Comparison of ENCODE assay signal across 19 cellular contexts in genomic region chr12:53011889-53012288, GRCh38. TPM values are rescaled to one million over a fixed set of nuclear protein-coding genes. Genes with fewer than 3 reads are reported as not detected.
DNase-seq lines count a peak whose midpoint lies in the region; ATAC-seq, FAIRE-seq and TF ChIP-seq lines count a peak whose summit lies in the region.
"Had no signal": no experiment of that assay in that cellular context is flagged by ENCODE, and none has a peak within 500 bp of the region (broad histone marks: within the 10 kb centered on the region; RNA-seq: fewer than 3 reads in every experiment).

No MANE protein-coding gene starts in this region.

- peaks cover 92% of the 10 kb centered on the region for H4K20me1 ChIP-seq in HepG2 (ENCODE audit: insufficient read depth, low read length)

- TF ChIP-seq CTCF in natural killer cell (IDR thresholded peaks at IDR 0.05) (no peak), Panc1 (IDR thresholded peaks at IDR 0.05) (no peak), HepG2 (CRISPR knock-in tag; IDR thresholded peaks at IDR 0.05) (no peak), thyroid gland (IDR thresholded peaks at IDR 0.05) (no peak), CD14-positive monocyte (IDR thresholded peaks at IDR 0.05) (no peak), Peyer's patch (IDR thresholded peaks at IDR 0.05) (no peak)

- peak overlapping the region in 1 of 2 donors; percentile 33 for H3K27ac Mint-ChIP-seq in natural killer cell treated with Interleukin-12 subunit alpha and Interleukin-12 subunit beta and Interleukin-15 and Interleukin-18, amount 100 ng/mL, for 72 hours
- H3K27ac Mint-ChIP-seq in natural killer cell: peak overlapping the region in 1 of 2 donors; percentile 63
- H3K27ac Mint-ChIP-seq in CD14-positive monocyte: no peak overlapping the region

- ATAC-seq in natural killer cell treated with Interleukin-12 subunit alpha and Interleukin-12 subunit beta and Interleukin-15 and Interleukin-18, amount 100 ng/mL, for 72 hours: no peak
- ATAC-seq in natural killer cell: no peak
- no peak for ATAC-seq in Panc1
- ATAC-seq in HepG2: peak; percentile 66
- ATAC-seq: effector memory CD8-positive, alpha-beta T cell had no signal

- H2AFZ ChIP-seq in HepG2 (ENCODE audit: low read length): no peak overlapping the region

- CTCF ChIA-PET in Panc1 (lab: Charles Lee) (no interaction called here), HepG2 (lab: Yijun Ruan, JAX; ENCODE audit: low intra/inter-chr PET ratio, low total read pairs) (no interaction called here)

- FAIRE-seq in HepG2 (lab: Jason Lieb, UNC): peak; percentile 68
- FAIRE-seq: D721Med had no signal

- intact Hi-C loops in natural killer cell (cut with micrococcal nuclease) (no loop called here), Panc1 (cut with micrococcal nuclease; ENCODE audit: unreplicated experiment) (no loop called here), HepG2 (cut with micrococcal nuclease; ENCODE audit: unreplicated experiment) (no loop called here), thyroid gland (cut with DNase I) (no loop called here), CD14-positive monocyte (cut with micrococcal nuclease) (no loop called here)

- peaks cover 36 to 46% of the 10 kb centered on the region in 2 donors for H3K4me1 Mint-ChIP-seq in natural killer cell treated with Interleukin-12 subunit alpha and Interleukin-12 subunit beta and Interleukin-15 and Interleukin-18, amount 100 ng/mL, for 72 hours (ENCODE audit: low read depth in 2 of 2)
- H3K4me1 Mint-ChIP-seq in natural killer cell (peaks cover 46 to 57% of the 10 kb centered on the region in 2 donors), CD14-positive monocyte (peaks cover 22% of the 10 kb centered on the region)

- WGBS in HepG2 (ENCODE audit: low lambda C conversion rate): 36% methylated on average over 3 of the region's 3 CpGs
- WGBS in thyroid gland, 2 donors: 46 to 56% methylated on average over 3 of the region's 3 CpGs

- no TSS peak for BruUV-seq in Panc1 (replicated peaks; lab: Mats Ljungman, UMichigan)
- BruUV-seq in HepG2 (replicated peaks; lab: Mats Ljungman, UMichigan): no TSS peak

- H3K27me3 ChIP-seq in Panc1 (ENCODE audit: control insufficient read depth, insufficient read depth, low read length) (no peaks in the 10 kb centered on the region), HepG2 (ENCODE audit: control insufficient read depth in 1 of 2, insufficient read depth in 2 of 2, low read length in 2 of 2) (no peaks in the 10 kb centered on the region; a peak in 1 of 5 replicates), thyroid gland (no peaks in the 10 kb centered on the region), Peyer's patch (no peaks in the 10 kb centered on the region)
- H3K27me3 ChIP-seq: suprapubic skin had no signal

- H3K9me3 ChIP-seq in Panc1 (ENCODE audit: control insufficient read depth, insufficient read depth, low read depth, low read length) (no peaks in the 10 kb centered on the region), HepG2 (ENCODE audit: low read length) (no peaks in the 10 kb centered on the region), thyroid gland (no peaks in the 10 kb centered on the region), Peyer's patch (no peaks in the 10 kb centered on the region)
- H3K9me3 ChIP-seq: suprapubic skin had no signal

- H3K4me3 ChIP-seq in Panc1 (ENCODE audit: low read depth in 2 of 2, low read length in 2 of 2) (no peak overlapping the region), HepG2 (replicated peaks in 1 of 3; ENCODE audit: insufficient read depth in 1 of 3, low read depth in 2 of 3, low read length in 3 of 3) (peak overlapping the region in 2 of 3 experiments; percentile 15 to 44; a peak in 3 of 6 replicates), thyroid gland (replicated peaks in 1 of 3) (no peak overlapping the region), Peyer's patch (no peak overlapping the region)
- H3K4me3 ChIP-seq: suprapubic skin had no signal

- H3K4me2 ChIP-seq in HepG2 (ENCODE audit: low read depth, low read length): peak overlapping the region; percentile 81

- H3K27ac ChIP-seq in Panc1 (ENCODE audit: low read length) (0 out of 2 replicates have a peak overlapping the region, but pooled peaks have one; percentile 35), HepG2 (ENCODE audit: extremely low read length, insufficient read depth, low read length) (peak overlapping the region; percentile 63), thyroid gland (peak overlapping the region in 2 of 3 donors; percentile 1 to 40), Peyer's patch (no peak overlapping the region)
- H3K27ac ChIP-seq: suprapubic skin had no signal

- in situ Hi-C loops in Panc1 (cut with HindIII; ENCODE audit: low pct_unique_long_range_greater_than_20kb, low sequenced_read_pairs): no loop called here
- in situ Hi-C loops in HepG2 (cut with HindIII; ENCODE audit: extremely low pct_ligation_motif_present, low pct_unique_long_range_greater_than_20kb): no loop called here

- H3K4me3 Mint-ChIP-seq in natural killer cell treated with Interleukin-12 subunit alpha and Interleukin-12 subunit beta and Interleukin-15 and Interleukin-18, amount 100 ng/mL, for 72 hours: peak overlapping the region; percentile 23
- H3K4me3 Mint-ChIP-seq in natural killer cell (no peak overlapping the region), CD14-positive monocyte (no peak overlapping the region)
- H3K4me3 Mint-ChIP-seq: effector memory CD8-positive, alpha-beta T cell had no signal

- TF ChIP-seq EP300 in HepG2 (IDR thresholded peaks at IDR 0.05; ENCODE audit: low read depth in 2 of 2, low read length in 2 of 2) (peak in 1 of 2 experiments; percentile 36; a peak in 1 of 4 replicates), HepG2 (CRISPR knock-in tag; IDR thresholded peaks at IDR 0.05; ENCODE audit: borderline replicate concordance) (no peak)

- H3K36me3 Mint-ChIP-seq in natural killer cell treated with Interleukin-12 subunit alpha and Interleukin-12 subunit beta and Interleukin-15 and Interleukin-18, amount 100 ng/mL, for 72 hours: peaks cover 20% of the 10 kb centered on the region
- H3K36me3 Mint-ChIP-seq in natural killer cell (peaks cover under 1% of the 10 kb centered on the region), CD14-positive monocyte (peaks cover 21 to 40% of the 10 kb centered on the region in 2 donors)

- H3K36me3 ChIP-seq in Panc1 (ENCODE audit: control insufficient read depth, insufficient read depth, low read length) (peaks cover 31% of the 10 kb centered on the region), HepG2 (replicated peaks in 1 of 2; ENCODE audit: control insufficient read depth in 1 of 2, insufficient read depth in 2 of 2, low read length in 2 of 2) (peaks cover 1 to 49% of the 10 kb centered on the region in 2 experiments; a peak in 4 of 5 replicates), thyroid gland (peaks cover 3 to 4% of the 10 kb centered on the region in 2 donors), Peyer's patch (peaks cover 0 to 9% (median 0%) of the 10 kb centered on the region in 3 donors)

- DNase-seq in natural killer cell treated with Interleukin-12 subunit alpha and Interleukin-12 subunit beta and Interleukin-15 and Interleukin-18, amount 100 ng/mL, for 72 hours (ENCODE audit: low spot score): no peak
- DNase-seq in natural killer cell (no peak), Panc1 (ENCODE audit: low read depth, low spot score) (no peak), HepG2 (ENCODE audit: low spot score) (peak; percentile 80), thyroid gland (no peak), dedifferentiated amniotic fluid mesenchymal stem cell (ENCODE audit: extremely low spot score) (no peak), CD14-positive monocyte (ENCODE audit: low spot score) (no peak), Peyer's patch (no peak)
- DNase-seq: effector memory CD8-positive, alpha-beta T cell; GF-D8; hippocampal formation; kidney glomerular epithelial cell; NCI-H1694 treated with DMSO at 0.1 percent for 48 hours; NCI-H446; SHP77 treated with DMSO at 0.1 percent for 48 hours; stimulated activated CD4-positive, alpha-beta T cell treated with anti-CD3 and anti-CD28 coated beads, Interleukin-2, amount 100 ng/mL, for 24 hours; T-helper 2 cell had no signal

- H3K9me3 Mint-ChIP-seq in natural killer cell treated with Interleukin-12 subunit alpha and Interleukin-12 subunit beta and Interleukin-15 and Interleukin-18, amount 100 ng/mL, for 72 hours: no peaks in the 10 kb centered on the region
- H3K9me3 Mint-ChIP-seq in natural killer cell (no peaks in the 10 kb centered on the region), CD14-positive monocyte (no peaks in the 10 kb centered on the region)
- H3K9me3 Mint-ChIP-seq: effector memory CD8-positive, alpha-beta T cell had no signal

- POLR2A ChIA-PET in Panc1 (lab: Charles Lee): interaction anchor here (0.6 kb wide), 2 partner anchors 9 to 36 kb away, joined by 8 to 11 read pairs; no protein-coding TSS in a partner anchor
- POLR2A ChIA-PET in HepG2 (lab: Yijun Ruan, JAX): interaction anchor here (1.2 to 2.9 kb wide), 2 partner anchors 20 to 91 kb away, joined by 3 to 13 read pairs; partner anchors contain the start of gene SOAT2

- H3K79me2 ChIP-seq in HepG2 (ENCODE audit: insufficient read depth, low read length): peaks cover 96% of the 10 kb centered on the region

- TF ChIP-seq POLR2A in HepG2 (IDR thresholded peaks at IDR 0.05; ENCODE audit: insufficient read depth in 1 of 2, low read depth in 2 of 2, low read length in 2 of 2) (no peak), thyroid gland (IDR thresholded peaks at IDR 0.05) (no peak), Peyer's patch (IDR thresholded peaks at IDR 0.05) (no peak)

- H3K27me3 Mint-ChIP-seq in natural killer cell treated with Interleukin-12 subunit alpha and Interleukin-12 subunit beta and Interleukin-15 and Interleukin-18, amount 100 ng/mL, for 72 hours: no peaks in the 10 kb centered on the region
- H3K27me3 Mint-ChIP-seq in natural killer cell (ENCODE audit: low read depth in 2 of 2) (no peaks in the 10 kb centered on the region), CD14-positive monocyte (ENCODE audit: low read depth in 3 of 3) (peaks cover 0 to 1% (median 0%) of the 10 kb centered on the region in 3 donors)
- H3K27me3 Mint-ChIP-seq: effector memory CD8-positive, alpha-beta T cell had no signal

- H3K4me1 ChIP-seq in Panc1 (ENCODE audit: control insufficient read depth, insufficient read depth, low read length): peaks cover 28% of the 10 kb centered on the region
- H3K4me1 ChIP-seq in HepG2 (ENCODE audit: insufficient read depth, low read length): peaks cover 80% of the 10 kb centered on the region
- H3K4me1 ChIP-seq in thyroid gland: peaks cover 45 to 52% of the 10 kb centered on the region in 2 donors
- H3K4me1 ChIP-seq in Peyer's patch: peaks cover 0 to 45% (median 22%) of the 10 kb centered on the region in 4 donors

- peak overlapping the region; percentile 35; the same call in 1 of the 2 replicates for H3K9ac ChIP-seq in HepG2 (ENCODE audit: insufficient read depth, low read depth, low read length)

- no peak for TF ChIP-seq RAD21 in HepG2 (CRISPR knock-in tag; IDR thresholded peaks at IDR 0.05)

RNA-seq across cellular contexts. Expression of gene EIF4B, which starts 5.6 kb away (rescaled TPM):
- total RNA-seq in natural killer cell treated with Interleukin-12 subunit alpha and Interleukin-12 subunit beta and Interleukin-15 and Interleukin-18, amount 100 ng/mL, for 72 hours: 100 to 1,000 TPM; 340 to 372 TPM
- total RNA-seq in natural killer cell (100 to 1,000 TPM; 505 to 537 (median 518) TPM), Panc1 (2021; ENCODE audit: unreplicated experiment) (351 TPM), HepG2 (2016; rRNA removed; fragmentation: Illumina TruSeq; extraction: Trizol) (548 and 779 TPM in 2 replicates), thyroid gland (100 to 1,000 TPM; 428 to 704 (median 567) TPM), Peyer's patch (100 to 1,000 TPM; 234 to 531 (median 250) TPM)
- polyA plus RNA-seq in Panc1 (2012; ENCODE audit: insufficient read length): 242 TPM
- 127 and 150 TPM in 2 replicates for total RNA-seq in HepG2 (2016; cell fraction: cytosol; rRNA removed; fragmentation: Illumina TruSeq; extraction: Trizol; ENCODE audit: low read depth)
- total RNA-seq in HepG2 (2016; cell fraction: insoluble cytoplasmic fraction; rRNA removed; fragmentation: Illumina TruSeq; extraction: Trizol): 568 and 746 TPM in 2 replicates
- 454 and 551 TPM in 2 replicates for total RNA-seq in HepG2 (2016; cell fraction: membrane; rRNA removed; fragmentation: Illumina TruSeq; extraction: Trizol)
- 263 and 291 TPM in 2 replicates for total RNA-seq in HepG2 (2016; cell fraction: nucleus; rRNA removed; fragmentation: Illumina TruSeq; extraction: Trizol)
- polyA plus RNA-seq in HepG2 (2011; rRNA removed) (327 and 416 TPM in 2 replicates), CD14-positive monocyte (10 to 100 TPM; 41.2 to 58.6 TPM)
- 501 and 516 TPM in 2 replicates for polyA plus RNA-seq in HepG2 (2011; cell fraction: cytosol; rRNA removed)
- polyA plus RNA-seq in HepG2 (2011; cell fraction: nucleus; rRNA removed): 203 and 222 TPM in 2 replicates
- polyA plus RNA-seq in HepG2 (2012): 450 and 479 TPM in 2 replicates
- 74.7 and 91.4 TPM in 2 replicates for polyA plus RNA-seq in HepG2 (2016; cell fraction: cytosol; fragmentation: Illumina TruSeq; extraction: Trizol; ENCODE audit: low read depth)
- 445 and 458 TPM in 2 replicates for polyA plus RNA-seq in HepG2 (2016; cell fraction: insoluble cytoplasmic fraction; fragmentation: Illumina TruSeq; extraction: Trizol; ENCODE audit: low read depth)
- polyA plus RNA-seq in HepG2 (2016; cell fraction: membrane; fragmentation: Illumina TruSeq; extraction: Trizol; ENCODE audit: low read depth): 254 and 316 TPM in 2 replicates
- polyA plus RNA-seq in HepG2 (2016; cell fraction: nucleus; fragmentation: Illumina TruSeq; extraction: Trizol; ENCODE audit: insufficient read depth, low read depth): 258 and 266 TPM in 2 replicates
- 738 and 1,247 TPM in 2 replicates for polyA minus RNA-seq in HepG2 (2011; rRNA and poly(A)+ RNA removed; ENCODE audit: low replicate concordance)
- 496 and 595 TPM in 2 replicates for polyA minus RNA-seq in HepG2 (2011; cell fraction: cytosol; rRNA and poly(A)+ RNA removed)
- polyA minus RNA-seq in HepG2 (2011; cell fraction: nucleus; rRNA and poly(A)+ RNA removed): 250 and 365 TPM in 2 replicates

RNA-seq across cellular contexts. Expression of gene TNS2, which starts 38.0 kb away (rescaled TPM):
- total RNA-seq in natural killer cell treated with Interleukin-12 subunit alpha and Interleukin-12 subunit beta and Interleukin-15 and Interleukin-18, amount 100 ng/mL, for 72 hours: 1 to 10 TPM; 2.4 to 2.8 TPM
- total RNA-seq in natural killer cell (1 to 10 TPM in 2 of 3 donors, under 1 TPM in 1; 0.95 to 1.8 (median 1.0) TPM), Panc1 (2021; ENCODE audit: unreplicated experiment) (48.1 TPM), HepG2 (2016; rRNA removed; fragmentation: Illumina TruSeq; extraction: Trizol) (3.2 and 8.9 TPM in 2 replicates), thyroid gland (100 to 1,000 TPM in 3 of 4 donors, 10 to 100 TPM in 1; 86.7 to 179 (median 114) TPM), Peyer's patch (100 to 1,000 TPM in 3 of 4 donors, 10 to 100 TPM in 1; 29.2 to 274 (median 154) TPM)
- 49.1 TPM for polyA plus RNA-seq in Panc1 (2012; ENCODE audit: insufficient read length)
- 3.1 and 5.0 TPM in 2 replicates for total RNA-seq in HepG2 (2016; cell fraction: cytosol; rRNA removed; fragmentation: Illumina TruSeq; extraction: Trizol; ENCODE audit: low read depth)
- 2.8 and 9.5 TPM in 2 replicates for total RNA-seq in HepG2 (2016; cell fraction: insoluble cytoplasmic fraction; rRNA removed; fragmentation: Illumina TruSeq; extraction: Trizol)
- total RNA-seq in HepG2 (2016; cell fraction: membrane; rRNA removed; fragmentation: Illumina TruSeq; extraction: Trizol): 3.1 and 3.8 TPM in 2 replicates
- 13.3 and 14.8 TPM in 2 replicates for total RNA-seq in HepG2 (2016; cell fraction: nucleus; rRNA removed; fragmentation: Illumina TruSeq; extraction: Trizol)
- polyA plus RNA-seq in HepG2 (2011; rRNA removed) (18.0 and 20.4 TPM in 2 replicates), CD14-positive monocyte (under 1 TPM; 0.36 to 0.43 TPM)
- polyA plus RNA-seq in HepG2 (2011; cell fraction: cytosol; rRNA removed): 3.9 and 6.8 TPM in 2 replicates
- 181 and 258 TPM in 2 replicates for polyA plus RNA-seq in HepG2 (2011; cell fraction: nucleus; rRNA removed)
- polyA plus RNA-seq in HepG2 (2012): 13.0 and 15.3 TPM in 2 replicates
- 0.96 and 1.4 TPM in 2 replicates for polyA plus RNA-seq in HepG2 (2016; cell fraction: cytosol; fragmentation: Illumina TruSeq; extraction: Trizol; ENCODE audit: low read depth)
- polyA plus RNA-seq in HepG2 (2016; cell fraction: insoluble cytoplasmic fraction; fragmentation: Illumina TruSeq; extraction: Trizol; ENCODE audit: low read depth): 5.7 and 8.2 TPM in 2 replicates
- polyA plus RNA-seq in HepG2 (2016; cell fraction: membrane; fragmentation: Illumina TruSeq; extraction: Trizol; ENCODE audit: low read depth): 2.0 and 4.2 TPM in 2 replicates
- 34.1 and 49.0 TPM in 2 replicates for polyA plus RNA-seq in HepG2 (2016; cell fraction: nucleus; fragmentation: Illumina TruSeq; extraction: Trizol; ENCODE audit: insufficient read depth, low read depth)
- polyA minus RNA-seq in HepG2 (2011; rRNA and poly(A)+ RNA removed; ENCODE audit: low replicate concordance): 34.0 and 38.3 TPM in 2 replicates
- 9.9 and 10.3 TPM in 2 replicates for polyA minus RNA-seq in HepG2 (2011; cell fraction: cytosol; rRNA and poly(A)+ RNA removed)
- polyA minus RNA-seq in HepG2 (2011; cell fraction: nucleus; rRNA and poly(A)+ RNA removed): 63.8 and 80.3 TPM in 2 replicates

Comparison
In these comparisons a context has a peak if more than half of its experiments do, and no peak if none do; other contexts are left out.
1. H3K27ac ChIP-seq: peak in Panc1 (single experiment), HepG2 (single experiment) and thyroid gland (2 of 3); none in Peyer's patch (0 of 4).
2. H3K4me3 ChIP-seq: peak in HepG2 (2 of 3); none in Panc1 (0 of 2), thyroid gland (0 of 3) and Peyer's patch (0 of 4).